ENCODE assay signal across 18 cellular contexts in the genomic region with DNA sequence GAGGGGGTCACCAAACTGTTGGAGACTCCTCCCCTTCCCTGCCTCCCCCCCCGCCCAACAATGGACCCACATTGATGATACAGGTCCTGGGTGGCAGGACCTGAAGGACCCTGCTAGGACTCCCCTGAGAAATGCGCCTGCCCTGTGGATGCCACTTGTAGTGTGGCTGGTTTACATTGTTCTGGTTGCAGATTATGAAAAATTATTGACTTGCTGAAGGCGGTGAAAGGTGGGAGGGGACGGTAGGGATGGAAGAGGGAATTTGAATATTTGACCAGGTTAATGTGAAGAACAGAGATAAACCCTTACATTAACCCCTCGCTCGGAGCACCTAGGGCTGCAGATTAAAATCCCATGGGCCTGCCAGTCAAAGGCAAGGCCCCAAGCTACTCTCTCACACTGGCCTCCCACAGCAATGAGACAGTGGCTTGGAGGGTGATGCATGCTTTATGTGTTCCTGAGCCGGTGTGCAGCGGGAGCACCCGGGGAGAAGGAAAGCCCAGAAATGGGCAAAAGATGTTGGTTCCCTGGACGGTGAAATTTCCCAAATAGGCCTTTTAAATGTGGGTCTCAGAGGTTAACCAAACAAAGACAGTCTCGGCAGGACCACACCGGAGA. TPM values are rescaled to one million over a fixed set of nuclear protein-coding genes. Genes with fewer than 3 reads are reported as not detected.
DNase-seq lines count a peak whose midpoint lies in the region; ATAC-seq and TF ChIP-seq lines count a peak whose summit lies in the region.
"Had no signal": no experiment of that assay in that cellular context is flagged by ENCODE, and none has a peak within 500 bp of the region (broad histone marks: within the 10 kb centered on the region; RNA-seq: fewer than 3 reads in every experiment).

No MANE protein-coding gene starts in this region.

- no peak overlapping the region for H2AFZ ChIP-seq in GM23338
- no peak overlapping the region for H2AFZ ChIP-seq in smooth muscle cell (ENCODE audit: low read depth)
- H2AFZ ChIP-seq: parathyroid adenoma had no signal

- H3K4me1 Mint-ChIP-seq in GM23338: peaks cover 44% of the 10 kb centered on the region

- peaks cover 35% of the 10 kb centered on the region for H4K20me1 ChIP-seq in GM23338 (replicated peaks; ENCODE audit: insufficient read depth)
- H4K20me1 ChIP-seq in smooth muscle cell (ENCODE audit: low read depth): peaks cover 24% of the 10 kb centered on the region

- H3K9ac ChIP-seq in adipocyte (ENCODE audit: low read length): peak overlapping the region; percentile 87
- no peak overlapping the region for H3K9ac ChIP-seq in smooth muscle cell (ENCODE audit: low read depth)
- H3K9ac ChIP-seq: parathyroid adenoma had no signal

- no peak overlapping the region for H3K27ac Mint-ChIP-seq in GM23338

- TF ChIP-seq CTCF in GM23338 (conservative IDR thresholded peaks at IDR 0.05; ENCODE audit: low read depth in 2 of 2): no peak
- no peak for TF ChIP-seq CTCF in left lung (IDR thresholded peaks at IDR 0.05)
- TF ChIP-seq CTCF in smooth muscle cell (IDR thresholded peaks at IDR 0.05; ENCODE audit: borderline replicate concordance, insufficient read depth, poor library complexity, severe bottlenecking): no peak

- H3K4me1 ChIP-seq in GM23338 (ENCODE audit: insufficient read depth) (peaks cover 25% of the 10 kb centered on the region), adipocyte (ENCODE audit: control insufficient read depth, insufficient read depth, low read length) (peaks cover 16% of the 10 kb centered on the region), left lung (peaks cover 5 to 28% of the 10 kb centered on the region in 2 donors), smooth muscle cell (ENCODE audit: low read depth) (peaks cover 21% of the 10 kb centered on the region)
- H3K4me1 ChIP-seq: parathyroid adenoma had no signal

- no peak overlapping the region for H3K4me2 ChIP-seq in GM23338
- peak overlapping the region; percentile 94 for H3K4me2 ChIP-seq in smooth muscle cell

- H3F3A ChIP-seq in GM23338 (replicated peaks; ENCODE audit: low read depth) (peaks cover 7% of the 10 kb centered on the region; the same call in 1 of the 2 replicates), smooth muscle cell (ENCODE audit: low read depth) (peaks cover 3% of the 10 kb centered on the region)

- no peaks in the 10 kb centered on the region for H3K9me2 ChIP-seq in GM23338 (ENCODE audit: insufficient read depth)

- peaks cover 94% of the 10 kb centered on the region for H3K27me3 ChIP-seq in GM23338 (ENCODE audit: insufficient read depth)
- H3K27me3 ChIP-seq in adipocyte (replicated peaks; ENCODE audit: control insufficient read depth, insufficient read depth, low read length): no peaks in the 10 kb centered on the region
- peaks cover 77 to 100% of the 10 kb centered on the region in 2 donors for H3K27me3 ChIP-seq in left lung
- peaks cover 93% of the 10 kb centered on the region for H3K27me3 ChIP-seq in smooth muscle cell (ENCODE audit: low read depth)

- H3K36me3 ChIP-seq in GM23338 (ENCODE audit: insufficient read depth) (no peaks in the 10 kb centered on the region), adipocyte (ENCODE audit: control insufficient read depth, insufficient read depth, low read length, severe bottlenecking) (peaks cover 8% of the 10 kb centered on the region), left lung (no peaks in the 10 kb centered on the region), smooth muscle cell (ENCODE audit: low read depth) (no peaks in the 10 kb centered on the region)

- intact Hi-C loops in left lung (cut with DNase I): no loop called here

- peaks cover 3% of the 10 kb centered on the region; the same call in 2 of the 3 replicates for H3K9me3 Mint-ChIP-seq in GM23338

- no peaks in the 10 kb centered on the region for H3K79me2 ChIP-seq in GM23338 (replicated peaks; ENCODE audit: insufficient read depth)
- no peaks in the 10 kb centered on the region for H3K79me2 ChIP-seq in smooth muscle cell (ENCODE audit: low read depth)
- H3K79me2 ChIP-seq: parathyroid adenoma had no signal

- DNase-seq in GM23338 (ENCODE audit: low spot score) (no peak), adipocyte (ENCODE audit: low read depth) (peak; percentile 49), left lung (no peak), smooth muscle cell (lab: John Stamatoyannopoulos, UW; ENCODE audit: unreplicated experiment) (no peak), activated T-cell treated with anti-CD3 and anti-CD28 coated beads for 4 hours (no peak), anterior cingulate cortex (lab: John Stamatoyannopoulos, UW) (no peak)
- no peak for DNase-seq in stimulated activated naive CD4-positive, alpha-beta T cell treated with Interleukin-2 at 50 U/mL for 16 hours (lab: John Stamatoyannopoulos, UW)
- DNase-seq: activated CD4-positive, alpha-beta T cell treated with anti-CD3 and anti-CD28 coated beads, Interleukin-2, amount 50 U/mL, for 48 hours; activated naive CD4-positive, alpha-beta T cell treated with Interleukin-2 at 50 U/mL for 16 hours; NCI-H2081 treated with DMSO at 0.1 percent for 48 hours; OCI-M1 had no signal

- H3K27me3 Mint-ChIP-seq in GM23338 (ENCODE audit: insufficient read depth, low read depth, poor library complexity): peaks cover 94% of the 10 kb centered on the region

- no peak overlapping the region; the same call in 2 of the 3 replicates for H3K4me3 Mint-ChIP-seq in GM23338

- no peak overlapping the region for H3K4me3 ChIP-seq in GM23338
- H3K4me3 ChIP-seq in adipocyte (ENCODE audit: low read length): peak overlapping the region; percentile 83
- peak overlapping the region; percentile 38 to 41 for H3K4me3 ChIP-seq in left lung
- H3K4me3 ChIP-seq in smooth muscle cell: peak overlapping the region; percentile 57

- 46% methylated on average over 12 of the region's 12 CpGs for WGBS in smooth muscle cell (ENCODE audit: low lambda C conversion rate)

- H3K9me3 ChIP-seq in adipocyte (ENCODE audit: control insufficient read depth, low read length) (no peaks in the 10 kb centered on the region), left lung (no peaks in the 10 kb centered on the region), smooth muscle cell (replicated peaks; ENCODE audit: low read depth) (no peaks in the 10 kb centered on the region)

- H3K27ac ChIP-seq in GM23338 (ENCODE audit: low read depth) (no peak overlapping the region), left lung (peak overlapping the region in 1 of 2 donors; percentile 70), smooth muscle cell (ENCODE audit: low read depth) (no peak overlapping the region)
- H3K27ac ChIP-seq: coronary artery, parathyroid adenoma had no signal

- no peak for ATAC-seq in GM23338
- ATAC-seq in left lung: no peak
- ATAC-seq in HG03139 (IDR thresholded peaks at IDR 0.05; ENCODE audit: unreplicated experiment): no peak
- ATAC-seq: HCT116, left lobe of liver had no signal

- no peaks in the 10 kb centered on the region; the same call in 2 of the 3 replicates for H3K36me3 Mint-ChIP-seq in GM23338 (ENCODE audit: low read depth)

TF ChIP-seq in GM23338, 12 proteins besides CTCF, POLR2A, EP300 and RAD21:
- peak; percentile 77 for TF ChIP-seq EZH2 (IDR thresholded peaks at IDR 0.05; ENCODE audit: low read depth, unreplicated experiment)
- TF ChIP-seq POLR2AphosphoS5 (IDR thresholded peaks at IDR 0.05; ENCODE audit: low read depth): no peak
- peak; percentile 80 for TF ChIP-seq EZH2phosphoT487 (IDR thresholded peaks at IDR 0.05; ENCODE audit: unreplicated experiment)
- no peak for TF ChIP-seq JUNB (IDR thresholded peaks at IDR 0.05; ENCODE audit: unreplicated experiment)

RNA-seq across cellular contexts. Expression of a gene that starts 2.4 kb away (rescaled TPM):
- not detected in 2 replicates for total RNA-seq in GM23338 (2014; rRNA removed; shearing (Covaris generic))
- polyA plus RNA-seq in GM23338 (2016; fragmentation: Nextera tagmentation; extraction: Ambion mirVana) (not detected in 2 replicates), smooth muscle cell (4.5 and 4.8 TPM in 2 replicates)
- total RNA-seq in left lung (10 to 100 TPM; 12.6 to 17.7 TPM), smooth muscle cell (1.8 and 3.5 TPM in 2 replicates)
- total RNA-seq: glomerular endothelial cell; left lobe of liver; T-helper 1 cell treated with Interleukin-12 subunit alpha and Interleukin-12 subunit beta and Interleukin-4 antibody, amounts not matched to agents 30 ng/mL and 1 ng/mL, for 36 hours had no signal
